Comparison of ENCODE assay signal across 16 cellular contexts in genomic region chr19:33947565-33947964, GRCh38.
DNase-seq lines count a peak whose midpoint lies in the region; FAIRE-seq and TF ChIP-seq lines count a peak whose summit lies in the region.
"Had no signal": no experiment of that assay in that cellular context is flagged by ENCODE, and none has a peak within 500 bp of the region (broad histone marks: within the 10 kb centered on the region; RNA-seq: fewer than 3 reads in every experiment).

No MANE protein-coding gene starts in this region.

- FAIRE-seq in keratinocyte (lab: Jason Lieb, UNC), result no peak
- FAIRE-seq in D721Med (lab: Jason Lieb, UNC), result no peak

- no peaks in the 10 kb centered on the region for H3K4me1 ChIP-seq in Karpas-422 (ENCODE audit: low read length)
- H3K4me1 ChIP-seq in adipocyte (ENCODE audit: control insufficient read depth, insufficient read depth, low read length), result no peaks in the 10 kb centered on the region
- H3K4me1 ChIP-seq in keratinocyte (ENCODE audit: control insufficient read depth, extremely low read depth, insufficient read depth, low read length), result no peaks in the 10 kb centered on the region
- H3K4me1 ChIP-seq: left ventricle myocardium inferior had no signal

- H3K9me3 ChIP-seq in Karpas-422 (ENCODE audit: low read length) (no peaks in the 10 kb centered on the region), adipocyte (ENCODE audit: control insufficient read depth, low read length) (peaks cover 2% of the 10 kb centered on the region), keratinocyte (ENCODE audit: control insufficient read depth, low read depth, low read length) (no peaks in the 10 kb centered on the region)
- H3K9me3 ChIP-seq: left ventricle myocardium inferior, SK-N-SH had no signal

- H3K9me1 ChIP-seq in keratinocyte (ENCODE audit: control insufficient read depth, extremely low read depth, insufficient read depth, low read length), result no peaks in the 10 kb centered on the region

- no peaks in the 10 kb centered on the region for H3K27me3 ChIP-seq in Karpas-422 (ENCODE audit: low read length)
- peaks cover 4% of the 10 kb centered on the region for H3K27me3 ChIP-seq in adipocyte (replicated peaks; ENCODE audit: control insufficient read depth, insufficient read depth, low read length)
- no peaks in the 10 kb centered on the region for H3K27me3 ChIP-seq in keratinocyte (ENCODE audit: control insufficient read depth, extremely low read depth, insufficient read depth, low read length)

- H3K4me3 ChIP-seq in Karpas-422 (ENCODE audit: low read length) (no peak overlapping the region), adipocyte (ENCODE audit: low read length) (no peak overlapping the region), keratinocyte (ENCODE audit: control insufficient read depth in 2 of 3, extremely low read depth in 1 of 3, insufficient read depth in 2 of 3, low read depth in 1 of 3, low read length in 3 of 3) (no peak overlapping the region)
- H3K4me3 ChIP-seq: left ventricle myocardium inferior had no signal

- H2AFZ ChIP-seq in Karpas-422 (ENCODE audit: low read length), result no peak overlapping the region
- no peak overlapping the region for H2AFZ ChIP-seq in keratinocyte (ENCODE audit: control insufficient read depth, low read length)

- dilution Hi-C loops in keratinocyte (cut with MboI; ENCODE audit: extremely low pct_ligation_motif_present, low sequenced_read_pairs), result no loop called here

- DNase-seq in EH (ENCODE audit: low read depth) (peak; percentile 4), Karpas-422 (peak; percentile 54), adipocyte (ENCODE audit: low read depth) (peak; percentile 1), keratinocyte (ENCODE audit: low read depth, low spot score) (no peak), mucosa of gallbladder (ENCODE audit: low spot score) (no peak), SKM-1 (lab: John Stamatoyannopoulos, UW; ENCODE audit: unreplicated experiment) (no peak), D721Med (ENCODE audit: insufficient read length, low spot score) (no peak)
- DNase-seq in activated CD8-positive, alpha-beta memory T cell treated with anti-CD3 and anti-CD28 coated beads, Interleukin-2, amount 50 U/mL, for 4 hours, result no peak
- DNase-seq: activated CD4-positive, alpha-beta T cell treated with anti-CD3 and anti-CD28 coated beads, Interleukin-2, amount 50 U/mL, for 48 hours; amniotic stem cell; erythroblast; hypothalamus; left ventricle myocardium inferior; NCI-H2081; SK-N-SH; stimulated activated CD4-positive, alpha-beta T cell treated with anti-CD3 and anti-CD28 coated beads, Interleukin-12 subunit alpha, Interleukin-12 subunit beta, amount 100 ng/mL, for 4 hours had no signal

- no peak overlapping the region for H3K27ac ChIP-seq in Karpas-422 (ENCODE audit: low read length)
- H3K27ac ChIP-seq in keratinocyte (ENCODE audit: control insufficient read depth, insufficient read depth, low read length), result no peak overlapping the region
- H3K27ac ChIP-seq: left ventricle myocardium inferior had no signal

- H4K20me1 ChIP-seq in Karpas-422 (ENCODE audit: insufficient read depth, low read depth, low read length) (no peaks in the 10 kb centered on the region), keratinocyte (ENCODE audit: control insufficient read depth, extremely low read depth, insufficient read depth, low read length) (no peaks in the 10 kb centered on the region)

- H3K9ac ChIP-seq in Karpas-422 (ENCODE audit: low read length), result no peak overlapping the region
- H3K9ac ChIP-seq in adipocyte (ENCODE audit: low read length), result no peak overlapping the region
- no peak overlapping the region for H3K9ac ChIP-seq in keratinocyte (ENCODE audit: control insufficient read depth, extremely low read depth, insufficient read depth, low read length)
- H3K9ac ChIP-seq: SK-N-SH had no signal

- H3K36me3 ChIP-seq in Karpas-422 (ENCODE audit: insufficient read depth, low read length), result no peaks in the 10 kb centered on the region
- no peaks in the 10 kb centered on the region for H3K36me3 ChIP-seq in adipocyte (ENCODE audit: control insufficient read depth, insufficient read depth, low read length, severe bottlenecking)
- H3K36me3 ChIP-seq in keratinocyte (ENCODE audit: control insufficient read depth in 2 of 2, extremely low read depth in 1 of 2, insufficient read depth in 2 of 2, low read length in 2 of 2), result no peaks in the 10 kb centered on the region
- H3K36me3 ChIP-seq: left ventricle myocardium inferior had no signal

- H3K79me2 ChIP-seq in Karpas-422 (ENCODE audit: low read length), result no peaks in the 10 kb centered on the region
- no peaks in the 10 kb centered on the region for H3K79me2 ChIP-seq in keratinocyte (ENCODE audit: control insufficient read depth, insufficient read depth, low read length)

- TF ChIP-seq CTCF in keratinocyte (optimal IDR thresholded peaks at IDR 0.05 in 1 of 3, IDR thresholded peaks at IDR 0.05 in 1 of 3, conservative IDR thresholded peaks at IDR 0.05 in 1 of 3; ENCODE audit: extremely low read depth in 1 of 3, insufficient read depth in 2 of 3, low read length in 3 of 3) (peak in 2 of 3 experiments; percentile 19 to 43), D721Med (IDR thresholded peaks at IDR 0.05; ENCODE audit: insufficient read depth, missing control alignments) (no peak)

- H3K4me2 ChIP-seq in Karpas-422 (ENCODE audit: low read depth, low read length, poor library complexity, severe bottlenecking) (no peak overlapping the region), keratinocyte (ENCODE audit: control insufficient read depth, extremely low read depth, insufficient read depth, low read depth, low read length) (no peak overlapping the region)
- H3K4me2 ChIP-seq: SK-N-SH had no signal

- H3K9me2 ChIP-seq in Karpas-422 (replicated peaks; ENCODE audit: insufficient read depth, low read length), result no peaks in the 10 kb centered on the region
- H3K9me2 ChIP-seq: SK-N-SH had no signal

Comparison
In these comparisons a context has a peak if more than half of its experiments do, and no peak if none do; other contexts are left out.
1. DNase-seq: peak in EH (single experiment), Karpas-422 (single experiment) and adipocyte (single experiment); none in keratinocyte (single experiment), activated CD8-positive, alpha-beta memory T cell treated with anti-CD3 and anti-CD28 coated beads, Interleukin-2, amount 50 U/mL, for 4 hours (single experiment), mucosa of gallbladder (single experiment), SKM-1 (single experiment) and D721Med (single experiment).